Comparison of ENCODE assay signal across 1 cellular context in the genomic region with DNA sequence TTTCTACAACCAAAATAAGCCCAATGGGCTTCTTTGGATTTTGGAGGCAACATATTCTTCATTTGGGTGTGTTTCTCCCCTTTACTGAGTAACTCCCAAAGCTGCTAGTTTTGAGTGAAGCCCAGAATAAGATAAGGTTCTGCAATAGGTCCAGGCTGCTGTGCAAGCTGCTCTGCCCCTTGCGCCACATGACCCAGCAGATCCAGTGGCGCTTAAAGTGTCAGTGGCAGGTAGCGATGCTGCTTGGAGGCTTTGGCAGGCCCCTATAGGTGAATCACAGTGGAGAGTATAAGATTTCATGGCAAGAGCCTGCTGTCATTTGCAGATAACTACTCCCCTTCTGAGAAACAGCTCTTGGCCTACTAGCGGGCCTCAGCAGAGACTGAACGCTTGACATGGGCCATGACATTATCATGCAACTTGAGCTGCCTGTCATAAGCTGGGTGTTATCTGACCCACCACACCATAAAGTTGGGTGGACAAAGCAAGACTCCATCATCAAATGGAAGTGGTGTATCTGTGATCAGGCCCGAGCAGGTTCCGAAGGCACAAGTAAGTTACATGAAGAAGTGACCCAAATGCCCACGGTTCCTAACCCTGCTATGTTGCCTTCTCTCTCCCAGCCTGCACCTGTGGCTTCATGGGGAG.
TF ChIP-seq lines count a peak whose summit lies in the region.

No MANE protein-coding gene starts in this region.

TF ChIP-seq in K562, 482 proteins besides CTCF, POLR2A, EP300 and RAD21 (continued from another document and continues in another):
- TF ChIP-seq, protein P1, sequence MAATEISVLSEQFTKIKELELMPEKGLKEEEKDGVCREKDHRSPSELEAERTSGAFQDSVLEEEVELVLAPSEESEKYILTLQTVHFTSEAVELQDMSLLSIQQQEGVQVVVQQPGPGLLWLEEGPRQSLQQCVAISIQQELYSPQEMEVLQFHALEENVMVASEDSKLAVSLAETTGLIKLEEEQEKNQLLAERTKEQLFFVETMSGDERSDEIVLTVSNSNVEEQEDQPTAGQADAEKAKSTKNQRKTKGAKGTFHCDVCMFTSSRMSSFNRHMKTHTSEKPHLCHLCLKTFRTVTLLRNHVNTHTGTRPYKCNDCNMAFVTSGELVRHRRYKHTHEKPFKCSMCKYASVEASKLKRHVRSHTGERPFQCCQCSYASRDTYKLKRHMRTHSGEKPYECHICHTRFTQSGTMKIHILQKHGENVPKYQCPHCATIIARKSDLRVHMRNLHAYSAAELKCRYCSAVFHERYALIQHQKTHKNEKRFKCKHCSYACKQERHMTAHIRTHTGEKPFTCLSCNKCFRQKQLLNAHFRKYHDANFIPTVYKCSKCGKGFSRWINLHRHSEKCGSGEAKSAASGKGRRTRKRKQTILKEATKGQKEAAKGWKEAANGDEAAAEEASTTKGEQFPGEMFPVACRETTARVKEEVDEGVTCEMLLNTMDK (IDR thresholded peaks at IDR 0.05; ENCODE audit: borderline replicate concordance, insufficient read depth, low read depth, low read length, poor library complexity, severe bottlenecking): peak; percentile 76
- TF ChIP-seq PCBP2 (IDR thresholded peaks at IDR 0.05; ENCODE audit: low read depth, low read length, poor library complexity, severe bottlenecking): no peak
- TF ChIP-seq, protein P2, sequence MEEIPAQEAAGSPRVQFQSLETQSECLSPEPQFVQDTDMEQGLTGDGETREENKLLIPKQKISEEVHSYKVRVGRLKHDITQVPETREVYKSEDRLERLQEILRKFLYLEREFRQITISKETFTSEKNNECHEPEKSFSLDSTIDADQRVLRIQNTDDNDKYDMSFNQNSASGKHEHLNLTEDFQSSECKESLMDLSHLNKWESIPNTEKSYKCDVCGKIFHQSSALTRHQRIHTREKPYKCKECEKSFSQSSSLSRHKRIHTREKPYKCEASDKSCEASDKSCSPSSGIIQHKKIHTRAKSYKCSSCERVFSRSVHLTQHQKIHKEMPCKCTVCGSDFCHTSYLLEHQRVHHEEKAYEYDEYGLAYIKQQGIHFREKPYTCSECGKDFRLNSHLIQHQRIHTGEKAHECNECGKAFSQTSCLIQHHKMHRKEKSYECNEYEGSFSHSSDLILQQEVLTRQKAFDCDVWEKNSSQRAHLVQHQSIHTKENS (CRISPR knock-in tag; IDR thresholded peaks at IDR 0.05): no peak
- TF ChIP-seq ZNF764 (CRISPR knock-in tag; IDR thresholded peaks at IDR 0.05; ENCODE audit: low read depth): no peak
- TF ChIP-seq ESRRA (IDR thresholded peaks at IDR 0.05; ENCODE audit: borderline replicate concordance, low read depth): no peak
- TF ChIP-seq, protein P3, sequence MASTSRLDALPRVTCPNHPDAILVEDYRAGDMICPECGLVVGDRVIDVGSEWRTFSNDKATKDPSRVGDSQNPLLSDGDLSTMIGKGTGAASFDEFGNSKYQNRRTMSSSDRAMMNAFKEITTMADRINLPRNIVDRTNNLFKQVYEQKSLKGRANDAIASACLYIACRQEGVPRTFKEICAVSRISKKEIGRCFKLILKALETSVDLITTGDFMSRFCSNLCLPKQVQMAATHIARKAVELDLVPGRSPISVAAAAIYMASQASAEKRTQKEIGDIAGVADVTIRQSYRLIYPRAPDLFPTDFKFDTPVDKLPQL (IDR thresholded peaks at IDR 0.05; ENCODE audit: extremely low read depth, insufficient read length): no peak
- no peak for TF ChIP-seq SLC30A9 (CRISPR knock-in tag; IDR thresholded peaks at IDR 0.05)
- no peak for TF ChIP-seq ZBTB1 (CRISPR knock-in tag; IDR thresholded peaks at IDR 0.05; ENCODE audit: borderline replicate concordance, low read depth)
- no peak for TF ChIP-seq ZBTB7A (IDR thresholded peaks at IDR 0.05; ENCODE audit: borderline replicate concordance, control insufficient read depth, low read depth, low read length)
- no peak for TF ChIP-seq EWSR1 (IDR thresholded peaks at IDR 0.05; ENCODE audit: borderline replicate concordance, low read depth, partially characterized antibody)
- TF ChIP-seq SP2 (IDR thresholded peaks at IDR 0.05; ENCODE audit: extremely low read depth, low read depth, low read length, poor library complexity, severe bottlenecking): no peak
- no peak for TF ChIP-seq TSC22D4 (tag; IDR thresholded peaks at IDR 0.05)
- peak; percentile 97 for TF ChIP-seq ARID1B (IDR thresholded peaks at IDR 0.05)
- TF ChIP-seq, protein P4, sequence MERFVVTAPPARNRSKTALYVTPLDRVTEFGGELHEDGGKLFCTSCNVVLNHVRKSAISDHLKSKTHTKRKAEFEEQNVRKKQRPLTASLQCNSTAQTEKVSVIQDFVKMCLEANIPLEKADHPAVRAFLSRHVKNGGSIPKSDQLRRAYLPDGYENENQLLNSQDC (CRISPR knock-in tag; IDR thresholded peaks at IDR 0.05): no peak
- no peak for TF ChIP-seq ZNF121 (CRISPR knock-in tag; conservative IDR thresholded peaks at IDR 0.05)
- TF ChIP-seq RBFOX2 (IDR thresholded peaks at IDR 0.05; ENCODE audit: low read depth, low read length): no peak
- no peak for TF ChIP-seq ZC3H8 (IDR thresholded peaks at IDR 0.05)
- 0 out of 2 replicates have a peak, but pooled peaks have one; percentile 47 for TF ChIP-seq LEF1 (IDR thresholded peaks at IDR 0.05)
- no peak for TF ChIP-seq DACH1 (IDR thresholded peaks at IDR 0.05; ENCODE audit: partially characterized antibody)
- peak; percentile 77 for TF ChIP-seq JUND (IDR thresholded peaks at IDR 0.05; ENCODE audit: borderline replicate concordance, low read depth, low read length)
- TF ChIP-seq JUND (tag; IDR thresholded peaks at IDR 0.05; ENCODE audit: borderline replicate concordance, low read depth, low read length): peak; percentile 78; the same call in 2 of the 3 replicates
- no peak for TF ChIP-seq ZNF23 (CRISPR knock-in tag; IDR thresholded peaks at IDR 0.05)
- no peak for TF ChIP-seq RBM17 (IDR thresholded peaks at IDR 0.05; ENCODE audit: borderline replicate concordance, low read depth, low read length)
- TF ChIP-seq BMI1 (IDR thresholded peaks at IDR 0.05; ENCODE audit: low read length): no peak
- TF ChIP-seq, protein P5, sequence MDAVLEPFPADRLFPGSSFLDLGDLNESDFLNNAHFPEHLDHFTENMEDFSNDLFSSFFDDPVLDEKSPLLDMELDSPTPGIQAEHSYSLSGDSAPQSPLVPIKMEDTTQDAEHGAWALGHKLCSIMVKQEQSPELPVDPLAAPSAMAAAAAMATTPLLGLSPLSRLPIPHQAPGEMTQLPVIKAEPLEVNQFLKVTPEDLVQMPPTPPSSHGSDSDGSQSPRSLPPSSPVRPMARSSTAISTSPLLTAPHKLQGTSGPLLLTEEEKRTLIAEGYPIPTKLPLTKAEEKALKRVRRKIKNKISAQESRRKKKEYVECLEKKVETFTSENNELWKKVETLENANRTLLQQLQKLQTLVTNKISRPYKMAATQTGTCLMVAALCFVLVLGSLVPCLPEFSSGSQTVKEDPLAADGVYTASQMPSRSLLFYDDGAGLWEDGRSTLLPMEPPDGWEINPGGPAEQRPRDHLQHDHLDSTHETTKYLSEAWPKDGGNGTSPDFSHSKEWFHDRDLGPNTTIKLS (IDR thresholded peaks at IDR 0.05; ENCODE audit: borderline replicate concordance, low read depth): no peak; the same call in 1 of the 2 replicates
- TF ChIP-seq HNRNPH1 (optimal IDR thresholded peaks at IDR 0.05; ENCODE audit: low read depth, low read length): no peak
- TF ChIP-seq LCOR (CRISPR knock-in tag; IDR thresholded peaks at IDR 0.05): 0 out of 2 replicates have a peak, but pooled peaks have one; percentile 49
- TF ChIP-seq PHB (CRISPR knock-in tag; IDR thresholded peaks at IDR 0.05): no peak
- peak; percentile 51; the same call in 1 of the 2 replicates for TF ChIP-seq L3MBTL2 (IDR thresholded peaks at IDR 0.05)
- no peak for TF ChIP-seq POLR2H (tag; IDR thresholded peaks at IDR 0.05; ENCODE audit: low read depth)
- peak; percentile 59; the same call in 1 of the 2 replicates for TF ChIP-seq ZEB2 (IDR thresholded peaks at IDR 0.05)
- TF ChIP-seq SMAD1 (IDR thresholded peaks at IDR 0.05; ENCODE audit: low read depth, low read length, partially characterized antibody): no peak
- no peak for TF ChIP-seq SMARCB1 (IDR thresholded peaks at IDR 0.05; ENCODE audit: insufficient read length, low read depth)
- TF ChIP-seq NELFE (IDR thresholded peaks at IDR 0.05; ENCODE audit: insufficient read depth, insufficient read length): no peak
- peak; percentile 95 for TF ChIP-seq DPF2 (IDR thresholded peaks at IDR 0.05)
- TF ChIP-seq, protein P6, sequence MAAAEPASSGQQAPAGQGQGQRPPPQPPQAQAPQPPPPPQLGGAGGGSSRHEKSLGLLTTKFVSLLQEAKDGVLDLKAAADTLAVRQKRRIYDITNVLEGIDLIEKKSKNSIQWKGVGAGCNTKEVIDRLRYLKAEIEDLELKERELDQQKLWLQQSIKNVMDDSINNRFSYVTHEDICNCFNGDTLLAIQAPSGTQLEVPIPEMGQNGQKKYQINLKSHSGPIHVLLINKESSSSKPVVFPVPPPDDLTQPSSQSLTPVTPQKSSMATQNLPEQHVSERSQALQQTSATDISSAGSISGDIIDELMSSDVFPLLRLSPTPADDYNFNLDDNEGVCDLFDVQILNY (CRISPR knock-in tag; IDR thresholded peaks at IDR 0.05): no peak
- no peak for TF ChIP-seq JUN (IDR thresholded peaks at IDR 0.05; ENCODE audit: borderline replicate concordance, low read depth, low read length)
- TF ChIP-seq JUN (CRISPR knock-in tag; IDR thresholded peaks at IDR 0.05; ENCODE audit: borderline replicate concordance): 0 out of 2 replicates have a peak, but pooled peaks have one; percentile 60
- TF ChIP-seq, protein P7, sequence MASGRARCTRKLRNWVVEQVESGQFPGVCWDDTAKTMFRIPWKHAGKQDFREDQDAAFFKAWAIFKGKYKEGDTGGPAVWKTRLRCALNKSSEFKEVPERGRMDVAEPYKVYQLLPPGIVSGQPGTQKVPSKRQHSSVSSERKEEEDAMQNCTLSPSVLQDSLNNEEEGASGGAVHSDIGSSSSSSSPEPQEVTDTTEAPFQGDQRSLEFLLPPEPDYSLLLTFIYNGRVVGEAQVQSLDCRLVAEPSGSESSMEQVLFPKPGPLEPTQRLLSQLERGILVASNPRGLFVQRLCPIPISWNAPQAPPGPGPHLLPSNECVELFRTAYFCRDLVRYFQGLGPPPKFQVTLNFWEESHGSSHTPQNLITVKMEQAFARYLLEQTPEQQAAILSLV (tag; IDR thresholded peaks at IDR 0.05): no peak
- TF ChIP-seq ETS2 (tag; IDR thresholded peaks at IDR 0.05; ENCODE audit: borderline replicate concordance, poor library complexity, severe bottlenecking): no peak
- peak; percentile 80 to 99 for TF ChIP-seq HDAC1 (IDR thresholded peaks at IDR 0.05)
- TF ChIP-seq MCM7 (IDR thresholded peaks at IDR 0.05): no peak
- TF ChIP-seq BRD9 (IDR thresholded peaks at IDR 0.05; ENCODE audit: low read depth, partially characterized antibody): no peak
- TF ChIP-seq KAT2B (IDR thresholded peaks at IDR 0.05; ENCODE audit: low read depth, low read length): no peak
- peak; percentile 89 for TF ChIP-seq KLF16 (IDR thresholded peaks at IDR 0.05)
- TF ChIP-seq HNRNPK (IDR thresholded peaks at IDR 0.05; ENCODE audit: low read depth, low read length, poor library complexity, severe bottlenecking): no peak
- no peak; the same call in 1 of the 2 replicates for TF ChIP-seq HLTF (IDR thresholded peaks at IDR 0.05)
- TF ChIP-seq, protein P8, sequence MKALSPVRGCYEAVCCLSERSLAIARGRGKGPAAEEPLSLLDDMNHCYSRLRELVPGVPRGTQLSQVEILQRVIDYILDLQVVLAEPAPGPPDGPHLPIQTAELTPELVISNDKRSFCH (CRISPR knock-in tag; IDR thresholded peaks at IDR 0.05): no peak
- TF ChIP-seq, protein P8 (tag; IDR thresholded peaks at IDR 0.05): peak; percentile 51; the same call in 1 of the 2 replicates
- TF ChIP-seq NCOA4 (IDR thresholded peaks at IDR 0.05; ENCODE audit: partially characterized antibody): no peak
- TF ChIP-seq, protein P9, sequence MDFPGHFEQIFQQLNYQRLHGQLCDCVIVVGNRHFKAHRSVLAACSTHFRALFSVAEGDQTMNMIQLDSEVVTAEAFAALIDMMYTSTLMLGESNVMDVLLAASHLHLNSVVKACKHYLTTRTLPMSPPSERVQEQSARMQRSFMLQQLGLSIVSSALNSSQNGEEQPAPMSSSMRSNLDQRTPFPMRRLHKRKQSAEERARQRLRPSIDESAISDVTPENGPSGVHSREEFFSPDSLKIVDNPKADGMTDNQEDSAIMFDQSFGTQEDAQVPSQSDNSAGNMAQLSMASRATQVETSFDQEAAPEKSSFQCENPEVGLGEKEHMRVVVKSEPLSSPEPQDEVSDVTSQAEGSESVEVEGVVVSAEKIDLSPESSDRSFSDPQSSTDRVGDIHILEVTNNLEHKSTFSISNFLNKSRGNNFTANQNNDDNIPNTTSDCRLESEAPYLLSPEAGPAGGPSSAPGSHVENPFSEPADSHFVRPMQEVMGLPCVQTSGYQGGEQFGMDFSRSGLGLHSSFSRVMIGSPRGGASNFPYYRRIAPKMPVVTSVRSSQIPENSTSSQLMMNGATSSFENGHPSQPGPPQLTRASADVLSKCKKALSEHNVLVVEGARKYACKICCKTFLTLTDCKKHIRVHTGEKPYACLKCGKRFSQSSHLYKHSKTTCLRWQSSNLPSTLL (IDR thresholded peaks at IDR 0.05): no peak
- no peak for TF ChIP-seq ZNF146 (CRISPR knock-in tag; IDR thresholded peaks at IDR 0.05; ENCODE audit: unreplicated experiment)
- TF ChIP-seq, protein P10, sequence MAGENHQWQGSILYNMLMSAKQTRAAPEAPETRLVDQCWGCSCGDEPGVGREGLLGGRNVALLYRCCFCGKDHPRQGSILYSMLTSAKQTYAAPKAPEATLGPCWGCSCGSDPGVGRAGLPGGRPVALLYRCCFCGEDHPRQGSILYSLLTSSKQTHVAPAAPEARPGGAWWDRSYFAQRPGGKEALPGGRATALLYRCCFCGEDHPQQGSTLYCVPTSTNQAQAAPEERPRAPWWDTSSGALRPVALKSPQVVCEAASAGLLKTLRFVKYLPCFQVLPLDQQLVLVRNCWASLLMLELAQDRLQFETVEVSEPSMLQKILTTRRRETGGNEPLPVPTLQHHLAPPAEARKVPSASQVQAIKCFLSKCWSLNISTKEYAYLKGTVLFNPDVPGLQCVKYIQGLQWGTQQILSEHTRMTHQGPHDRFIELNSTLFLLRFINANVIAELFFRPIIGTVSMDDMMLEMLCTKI (IDR thresholded peaks at IDR 0.05; ENCODE audit: partially characterized antibody): no peak
- no peak for TF ChIP-seq MTF1 (CRISPR knock-in tag; IDR thresholded peaks at IDR 0.05; ENCODE audit: borderline replicate concordance)
